20 cellular contexts compared by ENCODE assay signal in the genomic region with DNA sequence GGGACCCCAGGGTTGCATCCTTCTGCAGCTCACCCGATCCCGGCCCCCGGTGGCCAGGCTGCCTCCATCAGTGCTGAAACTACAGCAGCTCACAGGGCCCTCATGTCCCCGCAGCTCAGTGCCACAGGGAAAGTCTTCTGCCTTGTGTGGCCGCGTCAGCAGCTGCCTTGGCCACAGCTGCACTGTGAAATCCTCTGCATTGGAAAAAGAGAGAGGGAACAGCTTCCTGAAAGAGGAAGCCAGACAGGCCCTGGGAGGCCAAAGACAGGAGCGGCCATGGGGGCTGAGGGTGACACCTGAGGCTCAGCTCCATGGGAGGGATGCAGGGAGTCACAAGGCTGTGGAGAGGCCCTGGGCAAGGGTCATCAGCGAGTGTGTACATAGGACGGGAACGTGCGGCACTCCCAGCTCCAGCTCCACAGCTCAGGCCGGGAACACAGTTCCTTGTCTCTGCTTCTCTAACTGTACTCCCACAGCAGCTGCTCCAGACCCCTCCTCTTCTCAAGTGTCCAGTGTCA. TPM values are rescaled to one million over a fixed set of nuclear protein-coding genes. Genes with fewer than 3 reads are reported as not detected.
A peak's percentile ranks its signal among the peaks of the same experiment; 100 is the strongest.
DNase-seq lines count a peak whose midpoint lies in the region; ATAC-seq and TF ChIP-seq lines count a peak whose summit lies in the region.
"Had no signal": no experiment of that assay in that cellular context is flagged by ENCODE, and none has a peak within 500 bp of the region (broad histone marks: within the 10 kb centered on the region; RNA-seq: fewer than 3 reads in every experiment).

No MANE protein-coding gene starts in this region.

- no peaks in the 10 kb centered on the region for H3K4me1 Mint-ChIP-seq in endothelial cell (ENCODE audit: unreplicated experiment)
- peaks cover 5% of the 10 kb centered on the region for H3K4me1 Mint-ChIP-seq in stimulated activated memory B cell treated with anti-CD40 and anti-IgM and Interleukin-4, amounts not matched to agents 10 μg/mL and 1 μg/mL and 100 μg/mL, for 72 hours
- peaks cover 4% of the 10 kb centered on the region for H3K4me1 Mint-ChIP-seq in activated naive CD8-positive, alpha-beta T cell treated with anti-CD3 and anti-CD28 coated beads, Interleukin-2, amount 50 U/mL, for 24 hours
- H3K4me1 Mint-ChIP-seq: CD14-positive monocyte had no signal

- H3K27ac ChIP-seq in mucosa of rectum (ENCODE audit: low read depth in 2 of 2, low read length in 2 of 2) = peak overlapping the region; percentile 69 to 85

- TF ChIP-seq CTCF in endothelial cell (IDR thresholded peaks at IDR 0.05; ENCODE audit: unreplicated experiment) (no peak), omental fat pad (IDR thresholded peaks at IDR 0.05) (no peak)

- H3K9me3 ChIP-seq in mucosa of rectum (ENCODE audit: control insufficient read depth in 2 of 2, low read length in 2 of 2) = no peaks in the 10 kb centered on the region

- peaks cover 7% of the 10 kb centered on the region for H3K27me3 Mint-ChIP-seq in endothelial cell (ENCODE audit: unreplicated experiment)
- no peaks in the 10 kb centered on the region for H3K27me3 Mint-ChIP-seq in stimulated activated memory B cell treated with anti-CD40 and anti-IgM and Interleukin-4, amounts not matched to agents 10 μg/mL and 1 μg/mL and 100 μg/mL, for 72 hours
- no peaks in the 10 kb centered on the region for H3K27me3 Mint-ChIP-seq in activated naive CD8-positive, alpha-beta T cell treated with anti-CD3 and anti-CD28 coated beads, Interleukin-2, amount 50 U/mL, for 24 hours

- no peak for ATAC-seq in stimulated activated memory B cell treated with anti-CD40 and anti-IgM and Interleukin-4, amounts not matched to agents 10 μg/mL and 1 μg/mL and 100 μg/mL, for 72 hours
- no peak for ATAC-seq in activated naive CD8-positive, alpha-beta T cell treated with anti-CD3 and anti-CD28 coated beads, Interleukin-2, amount 50 U/mL, for 24 hours
- ATAC-seq in omental fat pad (ENCODE audit: low FRiP score) = no peak
- no peak for ATAC-seq in GM18907 (IDR thresholded peaks at IDR 0.05; ENCODE audit: unreplicated experiment)
- ATAC-seq: GM12878, Panc1 had no signal

- H3K9me3 Mint-ChIP-seq in endothelial cell (ENCODE audit: unreplicated experiment) = no peaks in the 10 kb centered on the region
- no peaks in the 10 kb centered on the region for H3K9me3 Mint-ChIP-seq in stimulated activated memory B cell treated with anti-CD40 and anti-IgM and Interleukin-4, amounts not matched to agents 10 μg/mL and 1 μg/mL and 100 μg/mL, for 72 hours
- H3K9me3 Mint-ChIP-seq in activated naive CD8-positive, alpha-beta T cell treated with anti-CD3 and anti-CD28 coated beads, Interleukin-2, amount 50 U/mL, for 24 hours = no peaks in the 10 kb centered on the region
- H3K9me3 Mint-ChIP-seq: CD14-positive monocyte had no signal

- H3K9ac ChIP-seq in mucosa of rectum (ENCODE audit: low read depth in 1 of 2, low read length in 2 of 2) = peak overlapping the region in 1 of 2 donors; percentile 29

- no peak overlapping the region for H3K4me3 ChIP-seq in mucosa of rectum (ENCODE audit: low read length in 2 of 2)
- H3K4me3 ChIP-seq: GM12878 had no signal

- peaks cover 76% of the 10 kb centered on the region for H3K36me3 Mint-ChIP-seq in endothelial cell (ENCODE audit: low read depth, unreplicated experiment)
- peaks cover 94% of the 10 kb centered on the region for H3K36me3 Mint-ChIP-seq in stimulated activated memory B cell treated with anti-CD40 and anti-IgM and Interleukin-4, amounts not matched to agents 10 μg/mL and 1 μg/mL and 100 μg/mL, for 72 hours
- H3K36me3 Mint-ChIP-seq in activated naive CD8-positive, alpha-beta T cell treated with anti-CD3 and anti-CD28 coated beads, Interleukin-2, amount 50 U/mL, for 24 hours (ENCODE audit: low read depth) = peaks cover 35% of the 10 kb centered on the region

- H3K27me3 ChIP-seq in mucosa of rectum (ENCODE audit: control insufficient read depth in 2 of 2, insufficient read depth in 2 of 2, low read length in 2 of 2) = no peaks in the 10 kb centered on the region

- H3K27ac Mint-ChIP-seq in endothelial cell (ENCODE audit: unreplicated experiment) = no peak overlapping the region
- peak overlapping the region; percentile 24 for H3K27ac Mint-ChIP-seq in stimulated activated memory B cell treated with anti-CD40 and anti-IgM and Interleukin-4, amounts not matched to agents 10 μg/mL and 1 μg/mL and 100 μg/mL, for 72 hours
- no peak overlapping the region for H3K27ac Mint-ChIP-seq in activated naive CD8-positive, alpha-beta T cell treated with anti-CD3 and anti-CD28 coated beads, Interleukin-2, amount 50 U/mL, for 24 hours

- DNase-seq in HuH-7.5 (ENCODE audit: low spot score) = peak; percentile 78
- no peak for DNase-seq in endothelial cell (ENCODE audit: low spot score)
- no peak for DNase-seq in activated naive CD8-positive, alpha-beta T cell treated with anti-CD3 and anti-CD28 coated beads, Interleukin-2, amount 50 U/mL, for 24 hours
- DNase-seq in omental fat pad (ENCODE audit: low spot score) = no peak
- DNase-seq in SHP77 treated with DMSO at 0.1 percent for 48 hours (lab: John Stamatoyannopoulos, UW) = no peak
- DNase-seq: DMS79, Karpas-422, MM.1S, NCI-H1930, NCI-H2171, NCI-H446 treated with DMSO at 0.1 percent for 48 hours, NCI-H82, SHP77 had no signal

- peaks cover 13 to 17% of the 10 kb centered on the region in 2 donors for H3K4me1 ChIP-seq in mucosa of rectum (ENCODE audit: control insufficient read depth in 2 of 2, insufficient read depth in 2 of 2, low read length in 2 of 2)

- H3K4me3 Mint-ChIP-seq in endothelial cell (ENCODE audit: unreplicated experiment) = peak overlapping the region; percentile 22
- H3K4me3 Mint-ChIP-seq in stimulated activated memory B cell treated with anti-CD40 and anti-IgM and Interleukin-4, amounts not matched to agents 10 μg/mL and 1 μg/mL and 100 μg/mL, for 72 hours = no peak overlapping the region
- H3K4me3 Mint-ChIP-seq in activated naive CD8-positive, alpha-beta T cell treated with anti-CD3 and anti-CD28 coated beads, Interleukin-2, amount 50 U/mL, for 24 hours = no peak overlapping the region
- H3K4me3 Mint-ChIP-seq: CD14-positive monocyte had no signal

- H3K36me3 ChIP-seq in mucosa of rectum (ENCODE audit: control insufficient read depth in 2 of 2, insufficient read depth in 2 of 2, low read length in 2 of 2) = peaks cover 89 to 94% of the 10 kb centered on the region in 2 donors

RNA-seq across cellular contexts. Expression of gene PARP2, which starts 32.7 kb away (rescaled TPM):
- total RNA-seq in endothelial cell (ENCODE audit: unreplicated experiment) = 24.4 TPM
- total RNA-seq in omental fat pad = 10 to 100 TPM in 1 of 4 donors, 1 to 10 TPM in 3; 4.3 to 12.9 (median 7.7) TPM

RNA-seq across cellular contexts. Expression of gene TEP1, which starts 37.2 kb away (rescaled TPM):
- total RNA-seq in endothelial cell (ENCODE audit: unreplicated experiment) = 44.0 TPM
- 10 to 100 TPM; 22.9 to 38.8 (median 27.8) TPM for total RNA-seq in omental fat pad

RNA-seq across cellular contexts. Expression of gene CCNB1IP1, which starts 43.1 kb away (rescaled TPM):
- total RNA-seq in endothelial cell (ENCODE audit: unreplicated experiment) (91.1 TPM), omental fat pad (10 to 100 TPM; 30.8 to 49.7 (median 36.8) TPM)

RNA-seq across cellular contexts. Expression of gene KLHL33, which starts 59.8 kb away (rescaled TPM):
- total RNA-seq in endothelial cell (ENCODE audit: unreplicated experiment) (0.08 TPM), omental fat pad (1 to 10 TPM in 1 of 4 donors, under 1 TPM in 3; 0.12 to 2.0 (median 0.39) TPM)
- total RNA-seq: G401 had no signal
